ENCODE assay signal across 32 cellular contexts in genomic region chr3:20842002-20842401, GRCh38.
"Had no signal": no experiment of that assay in that cellular context is flagged by ENCODE, and none has a peak within 500 bp of the region (broad histone marks: within the 10 kb centered on the region; RNA-seq: fewer than 3 reads in every experiment).

No MANE protein-coding gene starts in this region.

- H3K36me3 ChIP-seq: ascending aorta, breast epithelium, cardiac muscle cell had no signal

- H3K27ac Mint-ChIP-seq: activated CD4-positive, alpha-beta memory T cell treated with anti-CD3 and anti-CD28 coated beads, Interleukin-2, amount 10 ng/mL, durations not matched to agents 7 days and 5 days; activated CD4-positive, alpha-beta T cell treated with anti-CD3 and anti-CD28 coated beads for 36 hours; activated CD4-positive, alpha-beta T cell treated with anti-CD3 and anti-CD28 coated beads, Interleukin-2, amount 10 ng/mL, durations not matched to agents 24 days and 14 days; activated naive CD4-positive, alpha-beta T cell treated with anti-CD3 and anti-CD28 coated beads, Interleukin-2, amount 10 ng/mL, durations not matched to agents 7 days and 5 days; activated naive CD4-positive, alpha-beta T cell treated with anti-CD3 and anti-CD28 coated beads, Interleukin-2, amount 50 U/mL, for 72 hours; activated naive CD8-positive, alpha-beta T cell treated with anti-CD3 and anti-CD28 coated beads, Interleukin-2, amount 10 ng/mL, durations not matched to agents 7 days and 5 days; activated T-cell treated with anti-CD3 and anti-CD28 coated beads, Interleukin-2, amount 50 U/mL, for 24 hours; activated T-cell treated with anti-CD3 and anti-CD28 coated beads, Interleukin-2, amount 50 U/mL, for 72 hours; dendritic cell treated with granulocyte-macrophage colony-stimulating factor and Interleukin-4, amounts not matched to agents 40 ng/mL and 50 ng/mL, for 4 days; endodermal cell; T-helper 17 cell; T-helper 2 cell treated with Interferon-gamma antibody and Interleukin-4, amounts not matched to agents 5 μg/mL and 100 μg/mL, for 36 hours had no signal

- DNase-seq: activated CD4-positive, alpha-beta memory T cell treated with anti-CD3 and anti-CD28 coated beads, Interleukin-2, amount 10 ng/mL, durations not matched to agents 7 days and 5 days; activated CD4-positive, alpha-beta T cell treated with anti-CD3 and anti-CD28 coated beads for 36 hours; activated CD4-positive, alpha-beta T cell treated with anti-CD3 and anti-CD28 coated beads, Interleukin-2, amount 10 ng/mL, durations not matched to agents 24 days and 14 days; activated CD4-positive, alpha-beta T cell treated with anti-CD3 and anti-CD28 coated beads, Interleukin-2, amount 50 U/mL, for 4 hours; activated CD4-positive, CD25-positive, alpha-beta regulatory T cell; activated CD4-positive, CD25-positive, alpha-beta regulatory T cell treated with anti-CD3 and anti-CD28 coated beads, Interleukin-2, amount 50 U/mL, for 72 hours; activated CD8-positive, alpha-beta memory T cell treated with anti-CD3 and anti-CD28 coated beads, Interleukin-2, amount 50 U/mL, for 48 hours; activated gamma-delta T cell; activated naive CD4-positive, alpha-beta T cell; activated naive CD4-positive, alpha-beta T cell treated with anti-CD3 and anti-CD28 coated beads, Interleukin-2, amount 10 ng/mL, durations not matched to agents 7 days and 5 days; activated naive CD8-positive, alpha-beta T cell treated with anti-CD3 and anti-CD28 coated beads, Interleukin-2, amount 10 ng/mL, durations not matched to agents 7 days and 5 days; activated T-cell treated with anti-CD3 and anti-CD28 coated beads for 4 hours; activated T-cell treated with anti-CD3 and anti-CD28 coated beads, Interleukin-2, amount 50 U/mL, for 24 hours; activated T-cell treated with anti-CD3 and anti-CD28 coated beads, Interleukin-2, amount 50 U/mL, for 72 hours; central memory CD4-positive, alpha-beta T cell; dorsolateral prefrontal cortex; effector memory CD4-positive, alpha-beta T cell; endodermal cell; head of caudate nucleus; T-helper 1 cell; T-helper 17 cell; T1000 had no signal

- H3K36me3 Mint-ChIP-seq: activated naive CD4-positive, alpha-beta T cell treated with anti-CD3 and anti-CD28 coated beads, Interleukin-2, amount 10 ng/mL, durations not matched to agents 7 days and 5 days; activated naive CD4-positive, alpha-beta T cell treated with anti-CD3 and anti-CD28 coated beads, Interleukin-2, amount 50 U/mL, for 72 hours; activated naive CD8-positive, alpha-beta T cell treated with anti-CD3 and anti-CD28 coated beads, Interleukin-2, amount 10 ng/mL, durations not matched to agents 7 days and 5 days; brain had no signal

- H3K4me1 Mint-ChIP-seq: activated CD4-positive, alpha-beta memory T cell treated with anti-CD3 and anti-CD28 coated beads, Interleukin-2, amount 10 ng/mL, durations not matched to agents 7 days and 5 days; activated CD4-positive, alpha-beta T cell treated with anti-CD3 and anti-CD28 coated beads for 36 hours; activated CD4-positive, alpha-beta T cell treated with anti-CD3 and anti-CD28 coated beads, Interleukin-2, amount 10 ng/mL, durations not matched to agents 24 days and 14 days; activated naive CD4-positive, alpha-beta T cell treated with anti-CD3 and anti-CD28 coated beads, Interleukin-2, amount 10 ng/mL, durations not matched to agents 7 days and 5 days; activated naive CD8-positive, alpha-beta T cell treated with anti-CD3 and anti-CD28 coated beads, Interleukin-2, amount 10 ng/mL, durations not matched to agents 7 days and 5 days; endodermal cell; T-helper 17 cell had no signal

- H3K27me3 Mint-ChIP-seq: activated CD4-positive, alpha-beta memory T cell treated with anti-CD3 and anti-CD28 coated beads, Interleukin-2, amount 10 ng/mL, durations not matched to agents 7 days and 5 days; activated CD4-positive, alpha-beta T cell treated with anti-CD3 and anti-CD28 coated beads for 36 hours; activated CD4-positive, alpha-beta T cell treated with anti-CD3 and anti-CD28 coated beads, Interleukin-2, amount 10 ng/mL, durations not matched to agents 24 days and 14 days; activated naive CD4-positive, alpha-beta T cell treated with anti-CD3 and anti-CD28 coated beads, Interleukin-2, amount 10 ng/mL, durations not matched to agents 7 days and 5 days; activated naive CD8-positive, alpha-beta T cell treated with anti-CD3 and anti-CD28 coated beads, Interleukin-2, amount 10 ng/mL, durations not matched to agents 7 days and 5 days; activated T-cell treated with anti-CD3 and anti-CD28 coated beads, Interleukin-2, amount 50 U/mL, for 24 hours; brain; dendritic cell treated with granulocyte-macrophage colony-stimulating factor and Interleukin-4, amounts not matched to agents 40 ng/mL and 50 ng/mL, for 4 days; T-helper 17 cell had no signal

- H3K27ac ChIP-seq: ascending aorta, breast epithelium, cardiac muscle cell, coronary artery, dorsolateral prefrontal cortex had no signal

- H3K4me1 ChIP-seq: ascending aorta, breast epithelium had no signal

- H3K27me3 ChIP-seq: ascending aorta, breast epithelium, cardiac muscle cell, dorsolateral prefrontal cortex had no signal

- H3K9me3 Mint-ChIP-seq: brain, endodermal cell had no signal

- FAIRE-seq: frontal cortex had no signal

- ATAC-seq: activated CD4-positive, alpha-beta T cell treated with anti-CD3 and anti-CD28 coated beads for 36 hours; activated naive CD4-positive, alpha-beta T cell treated with anti-CD3 and anti-CD28 coated beads, Interleukin-2, amount 50 U/mL, for 72 hours; activated T-cell treated with anti-CD3 and anti-CD28 coated beads, Interleukin-2, amount 50 U/mL, for 72 hours; esophagus mucosa; T-helper 17 cell had no signal

- H3K9me3 ChIP-seq: ascending aorta, breast epithelium had no signal

- H3K4me3 ChIP-seq: ascending aorta, breast epithelium, cardiac muscle cell, coronary artery, dorsolateral prefrontal cortex had no signal

- H3K4me3 Mint-ChIP-seq: activated CD4-positive, alpha-beta memory T cell treated with anti-CD3 and anti-CD28 coated beads, Interleukin-2, amount 10 ng/mL, durations not matched to agents 7 days and 5 days; activated CD4-positive, alpha-beta T cell treated with anti-CD3 and anti-CD28 coated beads for 36 hours; activated CD4-positive, alpha-beta T cell treated with anti-CD3 and anti-CD28 coated beads, Interleukin-2, amount 10 ng/mL, durations not matched to agents 24 days and 14 days; activated naive CD4-positive, alpha-beta T cell treated with anti-CD3 and anti-CD28 coated beads, Interleukin-2, amount 10 ng/mL, durations not matched to agents 7 days and 5 days; activated naive CD8-positive, alpha-beta T cell treated with anti-CD3 and anti-CD28 coated beads, Interleukin-2, amount 10 ng/mL, durations not matched to agents 7 days and 5 days; activated T-cell treated with anti-CD3 and anti-CD28 coated beads, Interleukin-2, amount 50 U/mL, for 24 hours; activated T-cell treated with anti-CD3 and anti-CD28 coated beads, Interleukin-2, amount 50 U/mL, for 72 hours; brain; dendritic cell treated with granulocyte-macrophage colony-stimulating factor and Interleukin-4, amounts not matched to agents 40 ng/mL and 50 ng/mL, for 4 days; endodermal cell; T-helper 17 cell; T-helper 2 cell treated with Interferon-gamma antibody and Interleukin-4, amounts not matched to agents 5 μg/mL and 100 μg/mL, for 36 hours had no signal
